ENCODE assay signal across 10 cellular contexts in genomic region chr10:116271593-116272496, GRCh38. TPM values are rescaled to one million over a fixed set of nuclear protein-coding genes. Genes with fewer than 3 reads are reported as not detected.
DNase-seq lines count a peak whose midpoint lies in the region; ATAC-seq and TF ChIP-seq lines count a peak whose summit lies in the region.
"Had no signal": no experiment of that assay in that cellular context is flagged by ENCODE, and none has a peak within 500 bp of the region (broad histone marks: within the 10 kb centered on the region; RNA-seq: fewer than 3 reads in every experiment).

No MANE protein-coding gene starts in this region.

- H3K9ac ChIP-seq in mammary epithelial cell (ENCODE audit: insufficient read depth, low read length) (no peak overlapping the region), liver (ENCODE audit: low read depth in 1 of 2, low read length in 2 of 2) (peak overlapping the region in 1 of 2 donors; percentile 67)

- intact Hi-C loops in activated CD4-positive, alpha-beta T cell treated with anti-CD3 and anti-CD28 coated beads, Interleukin-2, amount 10 ng/mL, durations not matched to agents 24 days and 14 days (cut with micrococcal nuclease) = loop anchor here (10.0 kb wide), 3 partner anchors 863 to 1263 kb away; partner anchors contain the start of gene VAX1
- intact Hi-C loops in mammary epithelial cell (cut with micrococcal nuclease) = no loop called here

- 0% methylated on average over 9 of the region's 65 CpGs for WGBS in mammary epithelial cell (ENCODE audit: low coverage, missing lambda C conversion rate)
- 1% methylated on average over 65 of the region's 65 CpGs for WGBS in liver

- no peak overlapping the region for H3K27ac Mint-ChIP-seq in activated CD4-positive, alpha-beta T cell treated with anti-CD3 and anti-CD28 coated beads, Interleukin-2, amount 10 ng/mL, durations not matched to agents 7 days and 5 days
- H3K27ac Mint-ChIP-seq in activated CD4-positive, alpha-beta T cell treated with anti-CD3 and anti-CD28 coated beads, Interleukin-2, amount 10 ng/mL, durations not matched to agents 24 days and 14 days = no peak overlapping the region
- no peak overlapping the region for H3K27ac Mint-ChIP-seq in type B pancreatic cell
- H3K27ac Mint-ChIP-seq: activated naive CD4-positive, alpha-beta T cell treated with anti-CD3 and anti-CD28 coated beads, Interleukin-2, amount 50 U/mL, for 72 hours had no signal

- H3K4me1 ChIP-seq in mammary epithelial cell (ENCODE audit: insufficient read depth, low read length) (peaks cover 24% of the 10 kb centered on the region), liver (ENCODE audit: control insufficient read depth in 4 of 4, insufficient read depth in 4 of 4, low read length in 3 of 4) (peaks cover 3 to 27% (median 19%) of the 10 kb centered on the region in 4 donors)

- H3K79me2 ChIP-seq in mammary epithelial cell (ENCODE audit: insufficient read depth, low read length) = no peaks in the 10 kb centered on the region

- BruUV-seq in mammary epithelial cell (replicated peaks; lab: Mats Ljungman, UMichigan) = no TSS peak

- peak overlapping the region; percentile 66 for H2AFZ ChIP-seq in mammary epithelial cell (ENCODE audit: low read depth, low read length)

- peak overlapping the region; percentile 95 for H3K4me2 ChIP-seq in mammary epithelial cell (ENCODE audit: insufficient read depth, low read depth, low read length)

- dilution Hi-C loops in mammary epithelial cell (cut with HindIII; ENCODE audit: low sequenced_read_pairs) = no loop called here

- peak overlapping the region; percentile 22 for H3K4me3 Mint-ChIP-seq in activated CD4-positive, alpha-beta T cell treated with anti-CD3 and anti-CD28 coated beads, Interleukin-2, amount 10 ng/mL, durations not matched to agents 7 days and 5 days
- H3K4me3 Mint-ChIP-seq in activated CD4-positive, alpha-beta T cell treated with anti-CD3 and anti-CD28 coated beads, Interleukin-2, amount 10 ng/mL, durations not matched to agents 24 days and 14 days = no peak overlapping the region
- peak overlapping the region; percentile 98 for H3K4me3 Mint-ChIP-seq in type B pancreatic cell

- POLR2A ChIA-PET in activated CD4-positive, alpha-beta T cell treated with anti-CD3 and anti-CD28 coated beads, Interleukin-2, amount 10 ng/mL, durations not matched to agents 7 days and 5 days (lab: Charles Lee) = interaction anchor here (0.6 kb wide), 1 partner anchor 340 kb away, joined by 3 read pairs; no protein-coding TSS in a partner anchor

- CTCF ChIA-PET in activated CD4-positive, alpha-beta T cell treated with anti-CD3 and anti-CD28 coated beads, Interleukin-2, amount 10 ng/mL, durations not matched to agents 7 days and 5 days (lab: Charles Lee) = no interaction called here
- CTCF ChIA-PET in mammary epithelial cell (lab: Charles Lee; ENCODE audit: low non-redundant PET) = no interaction called here

- H3K36me3 Mint-ChIP-seq in activated CD4-positive, alpha-beta T cell treated with anti-CD3 and anti-CD28 coated beads, Interleukin-2, amount 10 ng/mL, durations not matched to agents 7 days and 5 days (ENCODE audit: low read depth) = peaks cover 1% of the 10 kb centered on the region
- H3K36me3 Mint-ChIP-seq in activated CD4-positive, alpha-beta T cell treated with anti-CD3 and anti-CD28 coated beads, Interleukin-2, amount 10 ng/mL, durations not matched to agents 24 days and 14 days (ENCODE audit: low read depth) = no peaks in the 10 kb centered on the region
- peaks cover 5% of the 10 kb centered on the region for H3K36me3 Mint-ChIP-seq in type B pancreatic cell

- H3K9me3 Mint-ChIP-seq in activated CD4-positive, alpha-beta T cell treated with anti-CD3 and anti-CD28 coated beads, Interleukin-2, amount 10 ng/mL, durations not matched to agents 7 days and 5 days = no peaks in the 10 kb centered on the region
- H3K9me3 Mint-ChIP-seq in activated CD4-positive, alpha-beta T cell treated with anti-CD3 and anti-CD28 coated beads, Interleukin-2, amount 10 ng/mL, durations not matched to agents 24 days and 14 days = peaks cover 3% of the 10 kb centered on the region
- H3K9me3 Mint-ChIP-seq in type B pancreatic cell = no peaks in the 10 kb centered on the region
- H3K9me3 Mint-ChIP-seq: activated naive CD4-positive, alpha-beta T cell treated with anti-CD3 and anti-CD28 coated beads, Interleukin-2, amount 50 U/mL, for 72 hours had no signal

- no peaks in the 10 kb centered on the region for H3K9me3 ChIP-seq in mammary epithelial cell (replicated peaks; ENCODE audit: insufficient read depth, low read length)
- H3K9me3 ChIP-seq in liver (ENCODE audit: control insufficient read depth in 4 of 4, low read length in 3 of 4) = no peaks in the 10 kb centered on the region

- TF ChIP-seq CTCF in mammary epithelial cell (conservative IDR thresholded peaks at IDR 0.05 in 1 of 2, IDR thresholded peaks at IDR 0.05 in 1 of 2; ENCODE audit: extremely low read depth in 1 of 2, insufficient read depth in 1 of 2, low read depth in 1 of 2, low read length in 2 of 2) (no peak), liver (IDR thresholded peaks at IDR 0.05; ENCODE audit: low read depth, low read length, missing input control) (no peak), type B pancreatic cell (conservative IDR thresholded peaks at IDR 0.05) (no peak)

- no peaks in the 10 kb centered on the region for H4K20me1 ChIP-seq in mammary epithelial cell (ENCODE audit: insufficient read depth, low read length)

- H3K27ac ChIP-seq in mammary epithelial cell (ENCODE audit: insufficient read depth, low read depth, low read length) = no peak overlapping the region
- H3K27ac ChIP-seq in liver (ENCODE audit: low read depth in 1 of 2, low read length in 2 of 2) = peak overlapping the region; percentile 82 to 90

- peak in 1 of 2 donors; percentile 19 for TF ChIP-seq RAD21 in liver (IDR thresholded peaks at IDR 0.05)

- H3K4me1 Mint-ChIP-seq in activated CD4-positive, alpha-beta T cell treated with anti-CD3 and anti-CD28 coated beads, Interleukin-2, amount 10 ng/mL, durations not matched to agents 7 days and 5 days = peaks cover 10% of the 10 kb centered on the region
- H3K4me1 Mint-ChIP-seq in activated CD4-positive, alpha-beta T cell treated with anti-CD3 and anti-CD28 coated beads, Interleukin-2, amount 10 ng/mL, durations not matched to agents 24 days and 14 days = peaks cover 3% of the 10 kb centered on the region
- peaks cover 18% of the 10 kb centered on the region for H3K4me1 Mint-ChIP-seq in type B pancreatic cell (ENCODE audit: unreplicated experiment)

- DNase-seq in activated CD4-positive, alpha-beta T cell treated with anti-CD3 and anti-CD28 coated beads, Interleukin-2, amount 10 ng/mL, durations not matched to agents 7 days and 5 days = no peak
- DNase-seq in activated CD4-positive, alpha-beta T cell treated with anti-CD3 and anti-CD28 coated beads, Interleukin-2, amount 10 ng/mL, durations not matched to agents 24 days and 14 days = no peak
- DNase-seq in mammary epithelial cell = no peak
- DNase-seq in type B pancreatic cell (ENCODE audit: extremely low spot score, unreplicated experiment) = no peak
- no peak for DNase-seq in NCI-H1417 (lab: John Stamatoyannopoulos, UW)
- no peak for DNase-seq in activated CD8-positive, alpha-beta memory T cell treated with anti-CD3 and anti-CD28 coated beads for 24 hours

- H3K27me3 ChIP-seq in mammary epithelial cell (ENCODE audit: insufficient read depth, low read length) (peaks cover 64% of the 10 kb centered on the region), liver (ENCODE audit: control insufficient read depth in 4 of 4, insufficient read depth in 4 of 4, low read length in 3 of 4) (no peaks in the 10 kb centered on the region)

- H3K36me3 ChIP-seq in mammary epithelial cell (ENCODE audit: insufficient read depth, low read length) (no peaks in the 10 kb centered on the region), liver (ENCODE audit: control insufficient read depth in 4 of 4, insufficient read depth in 3 of 4, low read depth in 1 of 4, low read length in 3 of 4) (no peaks in the 10 kb centered on the region)

- peak overlapping the region; percentile 9 to 37 (median 15) for H3K4me3 ChIP-seq in mammary epithelial cell (replicated peaks in 1 of 3; ENCODE audit: insufficient read depth in 1 of 3, low read depth in 2 of 3, low read length in 3 of 3)
- H3K4me3 ChIP-seq in liver (ENCODE audit: low read depth in 1 of 3, low read length in 3 of 3) = peak overlapping the region; percentile 64 to 93 (median 84)

- in situ Hi-C loops in mammary epithelial cell (cut with MboI; ENCODE audit: low sequenced_read_pairs in 2 of 2) = no loop called here

- ATAC-seq in HG02798 (IDR thresholded peaks at IDR 0.05; ENCODE audit: poor library complexity, unreplicated experiment) = no peak

- H3K27me3 Mint-ChIP-seq in activated CD4-positive, alpha-beta T cell treated with anti-CD3 and anti-CD28 coated beads, Interleukin-2, amount 10 ng/mL, durations not matched to agents 7 days and 5 days = peaks cover 68% of the 10 kb centered on the region
- peaks cover 58% of the 10 kb centered on the region for H3K27me3 Mint-ChIP-seq in activated CD4-positive, alpha-beta T cell treated with anti-CD3 and anti-CD28 coated beads, Interleukin-2, amount 10 ng/mL, durations not matched to agents 24 days and 14 days
- peaks cover 68% of the 10 kb centered on the region for H3K27me3 Mint-ChIP-seq in type B pancreatic cell

TF ChIP-seq in liver, 16 proteins besides CTCF, POLR2A, EP300 and RAD21:
- TF ChIP-seq YY1 (IDR thresholded peaks at IDR 0.05) (peak; percentile 36), FOXA2 (IDR thresholded peaks at IDR 0.05) (no peak)

RNA-seq across cellular contexts. Expression of gene GFRA1, which starts 1.2 kb away (rescaled TPM):
- not detected for total RNA-seq in activated CD4-positive, alpha-beta T cell treated with anti-CD3 and anti-CD28 coated beads, Interleukin-2, amount 10 ng/mL, durations not matched to agents 7 days and 5 days
- not detected in 2 replicates for total RNA-seq in activated CD4-positive, alpha-beta T cell treated with anti-CD3 and anti-CD28 coated beads, Interleukin-2, amount 10 ng/mL, durations not matched to agents 24 days and 14 days
- total RNA-seq in mammary epithelial cell (under 1 TPM in 1 of 2 donors, not detected in 1; 0.17 TPM), liver (10 to 100 TPM; 14.2 to 53.6 TPM), type B pancreatic cell (ENCODE audit: low replicate concordance) (11.9 and 45.6 TPM in 2 replicates)
- polyA plus RNA-seq in mammary epithelial cell (0.02 TPM), liver (10 to 100 TPM; 15.1 to 20.5 TPM)
- polyA minus RNA-seq in mammary epithelial cell = not detected
- total RNA-seq: HT1080 had no signal

RNA-seq across cellular contexts. Expression of gene CCDC172, which starts 52.4 kb away (rescaled TPM):
- total RNA-seq in activated CD4-positive, alpha-beta T cell treated with anti-CD3 and anti-CD28 coated beads, Interleukin-2, amount 10 ng/mL, durations not matched to agents 7 days and 5 days = not detected
- not detected in 2 replicates for total RNA-seq in activated CD4-positive, alpha-beta T cell treated with anti-CD3 and anti-CD28 coated beads, Interleukin-2, amount 10 ng/mL, durations not matched to agents 24 days and 14 days
- total RNA-seq in mammary epithelial cell (not detected), liver (not detected), type B pancreatic cell (ENCODE audit: low replicate concordance) (not detected in 2 replicates)
- polyA plus RNA-seq in mammary epithelial cell (not detected), liver (not detected)
- not detected for polyA minus RNA-seq in mammary epithelial cell
- total RNA-seq: activated naive CD4-positive, alpha-beta T cell treated with anti-CD3 and anti-CD28 coated beads, Interleukin-2, amount 50 U/mL, for 72 hours; HT1080 had no signal

Comparison
In these comparisons a context has a peak if more than half of its experiments do, and no peak if none do; other contexts are left out.
1. RNA of gene GFRA1, which starts 1.2 kb away (total RNA-seq): 14.2 to 53.6 TPM in liver and 11.9 to 45.6 TPM in type B pancreatic cell; 0.17 TPM in mammary epithelial cell, not detected in activated CD4-positive, alpha-beta T cell treated with anti-CD3 and anti-CD28 coated beads, Interleukin-2, amount 10 ng/mL, durations not matched to agents 7 days and 5 days and not detected in activated CD4-positive, alpha-beta T cell treated with anti-CD3 and anti-CD28 coated beads, Interleukin-2, amount 10 ng/mL, durations not matched to agents 24 days and 14 days; every median in the first group is over 10 times any median in the second.